26 cellular contexts compared by ENCODE assay signal in genomic region chr10:74887614-74888284, GRCh38.
DNase-seq lines count a peak whose midpoint lies in the region; ATAC-seq, FAIRE-seq and TF ChIP-seq lines count a peak whose summit lies in the region.
"Had no signal": no experiment of that assay in that cellular context is flagged by ENCODE, and none has a peak within 500 bp of the region (broad histone marks: within the 10 kb centered on the region; RNA-seq: fewer than 3 reads in every experiment).

No MANE protein-coding gene starts in this region.

- H3K9me3 Mint-ChIP-seq in activated naive CD4-positive, alpha-beta T cell treated with anti-CD3 and anti-CD28 coated beads, Interleukin-2, amount 50 U/mL, for 24 hours: no peaks in the 10 kb centered on the region
- H3K9me3 Mint-ChIP-seq in activated naive CD4-positive, alpha-beta T cell treated with anti-CD3 and anti-CD28 coated beads, Interleukin-2, amount 10 ng/mL, durations not matched to agents 7 days and 5 days: no peaks in the 10 kb centered on the region
- H3K9me3 Mint-ChIP-seq in CD8-positive, alpha-beta T cell: no peaks in the 10 kb centered on the region
- no peaks in the 10 kb centered on the region for H3K9me3 Mint-ChIP-seq in stimulated activated effector memory CD8-positive, alpha-beta T cell treated with anti-CD3 and anti-CD28 coated beads, Interleukin-12 subunit alpha, Interleukin-12 subunit beta, amount 100 ng/mL, for 72 hours
- H3K9me3 Mint-ChIP-seq: IgD-negative memory B cell had no signal

- H3K27ac ChIP-seq in CD8-positive, alpha-beta T cell (ENCODE audit: low read depth, low read length): no peak overlapping the region
- H3K27ac ChIP-seq in K562 (ENCODE audit: extremely low read depth, low read depth, low read length): no peak overlapping the region

- no peak overlapping the region for H2AFZ ChIP-seq in K562 (ENCODE audit: low read depth, low read length)

- no peaks in the 10 kb centered on the region for H3K36me3 Mint-ChIP-seq in activated naive CD4-positive, alpha-beta T cell treated with anti-CD3 and anti-CD28 coated beads, Interleukin-2, amount 50 U/mL, for 24 hours
- H3K36me3 Mint-ChIP-seq in activated naive CD4-positive, alpha-beta T cell treated with anti-CD3 and anti-CD28 coated beads, Interleukin-2, amount 10 ng/mL, durations not matched to agents 7 days and 5 days: no peaks in the 10 kb centered on the region
- H3K36me3 Mint-ChIP-seq in CD8-positive, alpha-beta T cell: no peaks in the 10 kb centered on the region
- H3K36me3 Mint-ChIP-seq in stimulated activated effector memory CD8-positive, alpha-beta T cell treated with anti-CD3 and anti-CD28 coated beads, Interleukin-12 subunit alpha, Interleukin-12 subunit beta, amount 100 ng/mL, for 72 hours: no peaks in the 10 kb centered on the region
- H3K36me3 Mint-ChIP-seq: IgD-negative memory B cell had no signal

- TF ChIP-seq RAD21 in K562 (CRISPR knock-in tag; conservative IDR thresholded peaks at IDR 0.05 in 1 of 2, IDR thresholded peaks at IDR 0.05 in 1 of 2): no peak

- TF ChIP-seq EP300 in K562 (IDR thresholded peaks at IDR 0.05; ENCODE audit: low read length): no peak

- no peaks in the 10 kb centered on the region for H3K27me3 Mint-ChIP-seq in activated naive CD4-positive, alpha-beta T cell treated with anti-CD3 and anti-CD28 coated beads, Interleukin-2, amount 50 U/mL, for 24 hours
- H3K27me3 Mint-ChIP-seq in activated naive CD4-positive, alpha-beta T cell treated with anti-CD3 and anti-CD28 coated beads, Interleukin-2, amount 10 ng/mL, durations not matched to agents 7 days and 5 days: no peaks in the 10 kb centered on the region
- no peaks in the 10 kb centered on the region for H3K27me3 Mint-ChIP-seq in CD8-positive, alpha-beta T cell (ENCODE audit: low read depth)
- H3K27me3 Mint-ChIP-seq: IgD-negative memory B cell had no signal

- CTCF ChIA-PET in activated naive CD4-positive, alpha-beta T cell treated with anti-CD3 and anti-CD28 coated beads, Interleukin-2, amount 10 ng/mL, durations not matched to agents 7 days and 5 days (lab: Charles Lee): no interaction called here
- CTCF ChIA-PET in CD8-positive, alpha-beta T cell (lab: Charles Lee): no interaction called here
- CTCF ChIA-PET in K562 (lab: Yijun Ruan, JAX; ENCODE audit: low intra/inter-chr PET ratio): no interaction called here

- H3K4me2 ChIP-seq in K562 (ENCODE audit: insufficient read depth, low read length): no peak overlapping the region

- H3K36me3 ChIP-seq in CD8-positive, alpha-beta T cell (ENCODE audit: insufficient read depth, low read length): no peaks in the 10 kb centered on the region
- no peaks in the 10 kb centered on the region for H3K36me3 ChIP-seq in K562 (ENCODE audit: control insufficient read depth, insufficient read depth, low read length)
- H3K36me3 ChIP-seq: MG63 had no signal

- H3K9me3 ChIP-seq in CD8-positive, alpha-beta T cell (ENCODE audit: low read length): no peaks in the 10 kb centered on the region
- no peaks in the 10 kb centered on the region for H3K9me3 ChIP-seq in K562 (replicated peaks; ENCODE audit: control insufficient read depth, insufficient read depth, low read depth, low read length)
- H3K9me3 ChIP-seq: MG63 had no signal

- H3K9ac ChIP-seq in K562 (ENCODE audit: insufficient read depth in 1 of 2, low read depth in 2 of 2, low read length in 2 of 2): no peak overlapping the region

- H3K9me1 ChIP-seq in K562 (ENCODE audit: control insufficient read depth, insufficient read depth, low read length): no peaks in the 10 kb centered on the region

- no TSS peak for BruUV-seq in K562 (replicated peaks; lab: Mats Ljungman, UMichigan)

- peaks cover 8% of the 10 kb centered on the region for H3K4me1 ChIP-seq in CD8-positive, alpha-beta T cell (ENCODE audit: insufficient read depth, low read length)
- no peaks in the 10 kb centered on the region for H3K4me1 ChIP-seq in K562 (replicated peaks in 1 of 2; ENCODE audit: control insufficient read depth in 2 of 2, insufficient read depth in 2 of 2, low read length in 2 of 2)

- peaks cover 15% of the 10 kb centered on the region for H4K20me1 ChIP-seq in K562 (replicated peaks; ENCODE audit: control insufficient read depth, insufficient read depth, low read length)

- POLR2A ChIA-PET in CD8-positive, alpha-beta T cell (lab: Charles Lee): no interaction called here
- POLR2A ChIA-PET in K562 (lab: Yijun Ruan, JAX): interaction anchor here (0.6 kb wide), 1 partner anchor 202 kb away, joined by 4 read pairs; no protein-coding TSS in a partner anchor

- DNase-seq in activated naive CD4-positive, alpha-beta T cell treated with anti-CD3 and anti-CD28 coated beads, Interleukin-2, amount 10 ng/mL, durations not matched to agents 7 days and 5 days: no peak
- no peak for DNase-seq in CD8-positive, alpha-beta T cell
- no peak for DNase-seq in K562 (ENCODE audit: extremely low read depth in 1 of 4, low spot score in 3 of 4)
- no peak for DNase-seq in stimulated activated effector memory CD8-positive, alpha-beta T cell treated with anti-CD3 and anti-CD28 coated beads, Interleukin-12 subunit alpha, Interleukin-12 subunit beta, amount 100 ng/mL, for 72 hours (ENCODE audit: low spot score in 2 of 2)
- DNase-seq in UCSD-AML1 (lab: John Stamatoyannopoulos, UW; ENCODE audit: unreplicated experiment): no peak
- DNase-seq in stimulated activated CD8-positive, alpha-beta memory T cell treated with anti-CD3 and anti-CD28 coated beads, Interleukin-4, amount 100 ng/mL, for 48 hours: no peak
- DNase-seq: 8988T, C1 segment of cervical spinal cord, COR-L47, DMS 273 treated with DMSO at 0.1 percent for 48 hours, DND-41, MG63, NCI-H1417, NCI-H1694 treated with DMSO at 0.1 percent for 48 hours, NCI-H2081 treated with DMSO at 0.1 percent for 48 hours, NCI-H2171 treated with DMSO at 0.1 percent for 48 hours, NCI-H524 treated with DMSO at 0.1 percent for 48 hours, NCI-H82 had no signal

- H3K4me3 ChIP-seq in CD8-positive, alpha-beta T cell (ENCODE audit: low read depth, low read length): no peak overlapping the region
- H3K4me3 ChIP-seq in K562: no peak overlapping the region
- H3K4me3 ChIP-seq: GM12878, MG63 had no signal

- H3K4me1 Mint-ChIP-seq in activated naive CD4-positive, alpha-beta T cell treated with anti-CD3 and anti-CD28 coated beads, Interleukin-2, amount 50 U/mL, for 24 hours: peaks cover 69% of the 10 kb centered on the region
- no peaks in the 10 kb centered on the region for H3K4me1 Mint-ChIP-seq in activated naive CD4-positive, alpha-beta T cell treated with anti-CD3 and anti-CD28 coated beads, Interleukin-2, amount 10 ng/mL, durations not matched to agents 7 days and 5 days
- peaks cover 65% of the 10 kb centered on the region for H3K4me1 Mint-ChIP-seq in CD8-positive, alpha-beta T cell (ENCODE audit: low read depth)
- peaks cover 24% of the 10 kb centered on the region for H3K4me1 Mint-ChIP-seq in stimulated activated effector memory CD8-positive, alpha-beta T cell treated with anti-CD3 and anti-CD28 coated beads, Interleukin-12 subunit alpha, Interleukin-12 subunit beta, amount 100 ng/mL, for 72 hours

- no peak for TF ChIP-seq CTCF in CD8-positive, alpha-beta T cell (IDR thresholded peaks at IDR 0.05)
- TF ChIP-seq CTCF in K562 (IDR thresholded peaks at IDR 0.05 in 2 of 3, conservative IDR thresholded peaks at IDR 0.05 in 1 of 3; ENCODE audit: insufficient read depth in 2 of 3, low read depth in 1 of 3, low read length in 3 of 3): no peak

- no peaks in the 10 kb centered on the region for H3K79me2 ChIP-seq in K562 (ENCODE audit: control insufficient read depth, insufficient read depth, low read length)

- H3K27ac Mint-ChIP-seq in activated naive CD4-positive, alpha-beta T cell treated with anti-CD3 and anti-CD28 coated beads, Interleukin-2, amount 50 U/mL, for 24 hours: peak overlapping the region; percentile 12
- no peak overlapping the region for H3K27ac Mint-ChIP-seq in activated naive CD4-positive, alpha-beta T cell treated with anti-CD3 and anti-CD28 coated beads, Interleukin-2, amount 10 ng/mL, durations not matched to agents 7 days and 5 days
- peak overlapping the region; percentile 33 for H3K27ac Mint-ChIP-seq in CD8-positive, alpha-beta T cell
- peak overlapping the region; percentile 63 for H3K27ac Mint-ChIP-seq in stimulated activated effector memory CD8-positive, alpha-beta T cell treated with anti-CD3 and anti-CD28 coated beads, Interleukin-12 subunit alpha, Interleukin-12 subunit beta, amount 100 ng/mL, for 72 hours

- H3K27me3 ChIP-seq in CD8-positive, alpha-beta T cell (ENCODE audit: insufficient read depth, low read length): no peaks in the 10 kb centered on the region
- peaks cover 3 to 4% of the 10 kb centered on the region in 2 experiments; a peak in 2 of 5 replicates for H3K27me3 ChIP-seq in K562 (ENCODE audit: control insufficient read depth in 2 of 2, insufficient read depth in 2 of 2, low read length in 2 of 2)
- H3K27me3 ChIP-seq: MG63 had no signal

- TF ChIP-seq POLR2A in K562 (conservative IDR thresholded peaks at IDR 0.05): no peak

- 22% methylated on average over 2 of the region's 2 CpGs for WGBS in K562 (ENCODE audit: insufficient coverage, low coverage, missing lambda C conversion rate)

- no peak for ATAC-seq in CD8-positive, alpha-beta T cell
- no peak for ATAC-seq in K562
- no peak for ATAC-seq in stimulated activated effector memory CD8-positive, alpha-beta T cell treated with anti-CD3 and anti-CD28 coated beads, Interleukin-12 subunit alpha, Interleukin-12 subunit beta, amount 100 ng/mL, for 72 hours
- ATAC-seq in GM18502 (IDR thresholded peaks at IDR 0.05; ENCODE audit: poor library complexity, unreplicated experiment): no peak
- ATAC-seq: GM12878, HCT116, Panc1 had no signal

- FAIRE-seq in K562 (lab: Jason Lieb, UNC): no peak
- FAIRE-seq: GM12878, H1, HTR-8/SVneo had no signal

- in situ Hi-C loops in K562 (cut with MboI): no loop called here

- H3K4me3 Mint-ChIP-seq in activated naive CD4-positive, alpha-beta T cell treated with anti-CD3 and anti-CD28 coated beads, Interleukin-2, amount 50 U/mL, for 24 hours: no peak overlapping the region
- no peak overlapping the region for H3K4me3 Mint-ChIP-seq in activated naive CD4-positive, alpha-beta T cell treated with anti-CD3 and anti-CD28 coated beads, Interleukin-2, amount 10 ng/mL, durations not matched to agents 7 days and 5 days
- H3K4me3 Mint-ChIP-seq in CD8-positive, alpha-beta T cell: no peak overlapping the region
- H3K4me3 Mint-ChIP-seq in stimulated activated effector memory CD8-positive, alpha-beta T cell treated with anti-CD3 and anti-CD28 coated beads, Interleukin-12 subunit alpha, Interleukin-12 subunit beta, amount 100 ng/mL, for 72 hours: no peak overlapping the region

- intact Hi-C loops in CD8-positive, alpha-beta T cell (cut with DNase I, micrococcal nuclease): no loop called here
- intact Hi-C loops in K562 (cut with micrococcal nuclease): no loop called here

TF ChIP-seq in K562, 482 proteins besides CTCF, POLR2A, EP300 and RAD21 (continues in another document):
- TF ChIP-seq ZNF121 (CRISPR knock-in tag; conservative IDR thresholded peaks at IDR 0.05): peak; percentile 62
